In the genomic region with DNA sequence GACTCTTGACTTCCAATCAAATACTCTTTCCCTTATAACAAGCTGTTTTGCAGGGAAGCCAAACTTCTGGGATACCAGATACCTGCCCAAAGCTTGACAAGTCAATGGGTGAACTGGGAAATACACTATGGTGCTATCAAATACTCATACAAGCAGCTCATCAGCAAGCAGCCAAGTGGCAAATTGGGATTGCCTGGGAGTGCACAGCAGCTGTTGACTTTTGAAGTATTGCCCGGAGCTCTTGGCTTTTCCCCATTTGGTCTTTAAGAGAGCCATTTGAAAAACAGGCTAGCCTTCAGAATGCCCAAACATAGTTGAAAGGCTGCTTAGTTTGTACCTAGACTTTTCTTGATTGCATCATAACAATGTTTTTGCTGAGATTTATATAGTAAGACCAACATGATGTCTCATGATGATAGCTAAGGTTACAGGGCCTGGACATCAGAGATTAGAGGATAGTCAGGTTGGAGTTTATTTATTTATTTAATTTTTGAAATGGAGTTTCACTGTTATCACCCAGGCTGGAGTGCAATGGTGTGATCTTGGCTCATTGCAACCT, we compare ENCODE assay signal across 24 cellular contexts.
A peak's percentile ranks its signal among the peaks of the same experiment; 100 is the strongest.
DNase-seq lines count a peak whose midpoint lies in the region; ATAC-seq and TF ChIP-seq lines count a peak whose summit lies in the region.
"Had no signal": no experiment of that assay in that cellular context is flagged by ENCODE, and none has a peak within 500 bp of the region (broad histone marks: within the 10 kb centered on the region; RNA-seq: fewer than 3 reads in every experiment).

No MANE protein-coding gene starts in this region.

- in situ Hi-C loops in GM23248 (cut with MboI), result no loop called here

- no peak overlapping the region for H3K27ac ChIP-seq in HEK293 (ENCODE audit: extremely low read depth, low read depth, low read length)
- H3K27ac ChIP-seq in GM23248, result no peak overlapping the region
- no peak overlapping the region for H3K27ac ChIP-seq in hepatocyte
- H3K27ac ChIP-seq: C4-2B, gastroesophageal sphincter had no signal

- H3K4me3 ChIP-seq in HEK293 (ENCODE audit: low read depth, low read length) (no peak overlapping the region), GM23248 (no peak overlapping the region), hepatocyte (no peak overlapping the region)
- H3K4me3 ChIP-seq: gastroesophageal sphincter had no signal

- H3K36me3 ChIP-seq in HEK293 (ENCODE audit: control insufficient read depth in 2 of 2, insufficient read depth in 1 of 2, low read length in 2 of 2) (no peaks in the 10 kb centered on the region), GM23248 (ENCODE audit: low read depth) (no peaks in the 10 kb centered on the region), hepatocyte (replicated peaks; ENCODE audit: insufficient read depth, low read depth) (no peaks in the 10 kb centered on the region)
- H3K36me3 ChIP-seq: gastroesophageal sphincter had no signal

- H3K4me1 Mint-ChIP-seq in stimulated activated naive B cell treated with anti-CD40 and anti-IgM and Interleukin-4, amounts not matched to agents 10 μg/mL and 1 μg/mL and 100 μg/mL, for 72 hours, result peaks cover 13 to 20% of the 10 kb centered on the region in 2 donors

- H3K4me3 Mint-ChIP-seq in stimulated activated naive B cell treated with anti-CD40 and anti-IgM and Interleukin-4, amounts not matched to agents 10 μg/mL and 1 μg/mL and 100 μg/mL, for 72 hours, result no peak overlapping the region
- H3K4me3 Mint-ChIP-seq: activated CD8-positive, alpha-beta T cell treated with anti-CD3 and anti-CD28 coated beads for 36 hours; activated naive CD8-positive, alpha-beta T cell treated with anti-CD3 and anti-CD28 coated beads, Interleukin-2, amount 50 U/mL, for 24 hours; H9 had no signal

- TF ChIP-seq CTCF in HEK293 (tag by site-specific recombination; IDR thresholded peaks at IDR 0.05) (no peak), hepatocyte (IDR thresholded peaks at IDR 0.05; ENCODE audit: poor library complexity) (no peak)

- 25 to 29% methylated on average over 1 of the region's 1 CpG for WGBS in GM23248 (ENCODE audit: low coverage in 1 of 2, low lambda C conversion rate in 2 of 2, missing lambda C conversion rate in 2 of 2), 2 experiments
- 93% methylated on average over 1 of the region's 1 CpG for WGBS in hepatocyte (ENCODE audit: low lambda C conversion rate, missing lambda C conversion rate)

- CTCF ChIA-PET in HEK293 (lab: Yijun Ruan, JAX), result interaction anchor here (1.7 kb wide), 1 partner anchor 16 kb away, joined by 5 read pairs; no protein-coding TSS in a partner anchor

- DNase-seq in DMS 273 (lab: John Stamatoyannopoulos, UW; ENCODE audit: unreplicated experiment) (peak; percentile 72), cerebellar cortex (ENCODE audit: low spot score) (peak; percentile 77), myocyte (ENCODE audit: low read depth) (peak; percentile 74), GM23248 (no peak), hepatocyte (ENCODE audit: low spot score) (no peak)
- no peak for DNase-seq in stimulated activated naive B cell treated with anti-CD40 and anti-IgM and Interleukin-4, amounts not matched to agents 10 μg/mL and 1 μg/mL and 100 μg/mL, for 72 hours
- DNase-seq: activated CD4-positive, CD25-positive, alpha-beta regulatory T cell; activated CD8-positive, alpha-beta T cell treated with anti-CD3 and anti-CD28 coated beads for 36 hours; activated gamma-delta T cell; activated naive CD8-positive, alpha-beta T cell treated with anti-CD3 and anti-CD28 coated beads, Interleukin-2, amount 50 U/mL, for 24 hours; activated T-cell treated with anti-CD3 and anti-CD28 coated beads for 4 hours; effector CD4-positive, alpha-beta T cell; H9; kidney glomerular epithelial cell; NCI-H1092 treated with DMSO at 0.1 percent for 48 hours; NCI-H2081 treated with DMSO at 0.1 percent for 48 hours; NCI-H526 treated with DMSO at 0.1 percent for 48 hours; stimulated activated CD4-positive, alpha-beta T cell treated with anti-CD3 and anti-CD28 coated beads, Interleukin-15, amount 100 ng/mL, for 24 hours had no signal

- H3K4me2 ChIP-seq in GM23248 (ENCODE audit: unreplicated experiment) (no peak overlapping the region), hepatocyte (no peak overlapping the region)

- H3F3A ChIP-seq in GM23248 (ENCODE audit: insufficient read depth), result no peaks in the 10 kb centered on the region

- H3K9me2 ChIP-seq in GM23248 (ENCODE audit: insufficient read depth) (no peaks in the 10 kb centered on the region), hepatocyte (replicated peaks; ENCODE audit: insufficient read depth) (no peaks in the 10 kb centered on the region)

- H4K20me1 ChIP-seq in GM23248 (ENCODE audit: insufficient read depth) (no peaks in the 10 kb centered on the region), hepatocyte (ENCODE audit: insufficient read depth, poor library complexity, severe bottlenecking) (no peaks in the 10 kb centered on the region)

- H3K4me1 ChIP-seq in HEK293 (ENCODE audit: control insufficient read depth, insufficient read depth, low read length), result no peaks in the 10 kb centered on the region
- H3K4me1 ChIP-seq in GM23248 (ENCODE audit: insufficient read depth), result no peaks in the 10 kb centered on the region
- H3K4me1 ChIP-seq in hepatocyte (ENCODE audit: insufficient read depth), result no peaks in the 10 kb centered on the region

- H3K36me3 Mint-ChIP-seq in stimulated activated naive B cell treated with anti-CD40 and anti-IgM and Interleukin-4, amounts not matched to agents 10 μg/mL and 1 μg/mL and 100 μg/mL, for 72 hours, result peaks cover 0 to 3% of the 10 kb centered on the region in 2 donors

- H3K9ac ChIP-seq in GM23248, result no peak overlapping the region

- H3K9me3 Mint-ChIP-seq in stimulated activated naive B cell treated with anti-CD40 and anti-IgM and Interleukin-4, amounts not matched to agents 10 μg/mL and 1 μg/mL and 100 μg/mL, for 72 hours, result no peaks in the 10 kb centered on the region
- H3K9me3 Mint-ChIP-seq: activated CD8-positive, alpha-beta T cell treated with anti-CD3 and anti-CD28 coated beads for 36 hours had no signal

- no peaks in the 10 kb centered on the region for H3K27me3 Mint-ChIP-seq in stimulated activated naive B cell treated with anti-CD40 and anti-IgM and Interleukin-4, amounts not matched to agents 10 μg/mL and 1 μg/mL and 100 μg/mL, for 72 hours
- H3K27me3 Mint-ChIP-seq: activated CD8-positive, alpha-beta T cell treated with anti-CD3 and anti-CD28 coated beads for 36 hours; activated naive CD8-positive, alpha-beta T cell treated with anti-CD3 and anti-CD28 coated beads, Interleukin-2, amount 50 U/mL, for 24 hours had no signal

- POLR2A ChIA-PET in HEK293 (lab: Yijun Ruan, JAX), result no interaction called here

- H3K27ac Mint-ChIP-seq in stimulated activated naive B cell treated with anti-CD40 and anti-IgM and Interleukin-4, amounts not matched to agents 10 μg/mL and 1 μg/mL and 100 μg/mL, for 72 hours, result no peak overlapping the region
- H3K27ac Mint-ChIP-seq: activated CD8-positive, alpha-beta T cell treated with anti-CD3 and anti-CD28 coated beads for 36 hours; activated naive CD8-positive, alpha-beta T cell treated with anti-CD3 and anti-CD28 coated beads, Interleukin-2, amount 50 U/mL, for 24 hours; H9 had no signal

- no peak overlapping the region for H2AFZ ChIP-seq in GM23248
- H2AFZ ChIP-seq in hepatocyte, result no peak overlapping the region

- no peaks in the 10 kb centered on the region for H3K9me3 ChIP-seq in HEK293 (ENCODE audit: control insufficient read depth, insufficient read depth, low read depth, low read length)
- no peaks in the 10 kb centered on the region for H3K9me3 ChIP-seq in GM23248 (ENCODE audit: low read depth)
- no peaks in the 10 kb centered on the region for H3K9me3 ChIP-seq in hepatocyte (ENCODE audit: low read depth)
- H3K9me3 ChIP-seq: gastroesophageal sphincter had no signal

- ATAC-seq in HG03457 (IDR thresholded peaks at IDR 0.05; ENCODE audit: unreplicated experiment), result no peak
- no peak for ATAC-seq in stimulated activated naive B cell treated with anti-CD40 and anti-IgM and Interleukin-4, amounts not matched to agents 10 μg/mL and 1 μg/mL and 100 μg/mL, for 72 hours (replicated peaks)
- ATAC-seq: activated CD8-positive, alpha-beta T cell treated with anti-CD3 and anti-CD28 coated beads for 36 hours; activated naive CD8-positive, alpha-beta T cell treated with anti-CD3 and anti-CD28 coated beads, Interleukin-2, amount 50 U/mL, for 24 hours; gastroesophageal sphincter; Right ventricle myocardium inferior; sciatic nerve had no signal

- H3K79me2 ChIP-seq in GM23248 (ENCODE audit: insufficient read depth) (no peaks in the 10 kb centered on the region), hepatocyte (no peaks in the 10 kb centered on the region)

- H3K27me3 ChIP-seq in GM23248 (replicated peaks; ENCODE audit: insufficient read depth) (no peaks in the 10 kb centered on the region), hepatocyte (no peaks in the 10 kb centered on the region)
- H3K27me3 ChIP-seq: gastroesophageal sphincter had no signal

TF ChIP-seq in HEK293, 187 proteins besides CTCF, POLR2A, EP300 and RAD21:
- TF ChIP-seq FEZF1 (tag by site-specific recombination; IDR thresholded peaks at IDR 0.05), result peak; percentile 57
- TF ChIP-seq ZNF677 (tag by site-specific recombination; IDR thresholded peaks at IDR 0.05), result no peak
- no peak for TF ChIP-seq ZNF521 (tag by site-specific recombination; IDR thresholded peaks at IDR 0.05)
- TF ChIP-seq ZNF791 (tag by site-specific recombination; IDR thresholded peaks at IDR 0.05), result no peak
- TF ChIP-seq, protein P1, sequence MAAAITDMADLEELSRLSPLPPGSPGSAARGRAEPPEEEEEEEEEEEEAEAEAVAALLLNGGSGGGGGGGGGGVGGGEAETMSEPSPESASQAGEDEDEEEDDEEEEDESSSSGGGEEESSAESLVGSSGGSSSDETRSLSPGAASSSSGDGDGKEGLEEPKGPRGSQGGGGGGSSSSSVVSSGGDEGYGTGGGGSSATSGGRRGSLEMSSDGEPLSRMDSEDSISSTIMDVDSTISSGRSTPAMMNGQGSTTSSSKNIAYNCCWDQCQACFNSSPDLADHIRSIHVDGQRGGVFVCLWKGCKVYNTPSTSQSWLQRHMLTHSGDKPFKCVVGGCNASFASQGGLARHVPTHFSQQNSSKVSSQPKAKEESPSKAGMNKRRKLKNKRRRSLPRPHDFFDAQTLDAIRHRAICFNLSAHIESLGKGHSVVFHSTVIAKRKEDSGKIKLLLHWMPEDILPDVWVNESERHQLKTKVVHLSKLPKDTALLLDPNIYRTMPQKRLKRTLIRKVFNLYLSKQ (tag by site-specific recombination; IDR thresholded peaks at IDR 0.05; ENCODE audit: borderline replicate concordance), result no peak
TF ChIP-seq in HEK293: peak in this region for 1.

Comparison
In these comparisons a context has a peak if more than half of its experiments do, and no peak if none do; other contexts are left out.
1. DNase-seq: peak in DMS 273 (single experiment), cerebellar cortex (single experiment) and myocyte (single experiment); none in GM23248 (single experiment), stimulated activated naive B cell treated with anti-CD40 and anti-IgM and Interleukin-4, amounts not matched to agents 10 μg/mL and 1 μg/mL and 100 μg/mL, for 72 hours (single experiment) and hepatocyte (single experiment).